ENCODE assay signal across 8 cellular contexts in the genomic region with DNA sequence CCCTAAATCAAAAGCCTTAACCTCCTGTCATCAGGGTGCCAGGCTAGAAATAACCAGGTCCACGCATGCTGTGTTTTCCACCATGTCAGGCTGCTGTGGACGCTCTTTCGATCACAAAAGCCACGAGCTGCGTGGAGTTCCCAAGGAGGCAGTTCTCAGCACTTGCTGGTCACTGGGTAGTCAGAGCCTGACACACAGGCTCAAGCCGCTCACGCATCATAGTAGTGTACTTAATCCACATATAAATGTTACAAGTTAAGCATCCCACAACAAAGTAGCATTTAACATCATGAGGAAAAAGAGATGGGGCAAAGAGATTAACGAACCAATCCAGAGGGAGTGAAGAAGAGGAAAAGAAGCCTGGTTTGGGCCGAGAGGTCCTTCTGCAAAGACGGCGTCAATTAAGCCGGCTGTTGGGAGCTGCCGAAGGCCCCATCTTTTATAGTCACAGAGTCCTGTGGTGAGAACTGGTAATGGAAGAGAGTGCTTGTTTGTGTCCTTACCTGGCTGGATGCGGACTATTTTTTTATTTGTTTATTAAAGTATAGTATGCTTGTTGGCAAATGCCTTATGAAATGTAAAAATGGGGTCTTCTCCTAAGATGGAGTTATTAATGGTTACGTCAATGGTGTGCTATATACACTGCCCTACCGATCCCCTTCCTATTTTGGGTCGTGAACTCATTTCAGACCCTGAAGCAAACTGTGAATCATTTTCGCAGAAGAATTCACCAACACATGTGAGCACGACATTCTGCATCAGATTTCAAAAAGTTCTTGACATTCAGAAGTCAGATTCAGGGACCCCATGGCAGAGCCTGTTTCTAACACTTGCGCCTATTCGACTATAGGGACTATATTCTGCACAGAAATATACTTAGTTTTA. TPM values are rescaled to one million over a fixed set of nuclear protein-coding genes. Genes with fewer than 3 reads are reported as not detected.
DNase-seq lines count a peak whose midpoint lies in the region; ATAC-seq and TF ChIP-seq lines count a peak whose summit lies in the region.

No MANE protein-coding gene starts in this region.

- TF ChIP-seq POLR2A in tibial nerve (IDR thresholded peaks at IDR 0.05): no peak

- peak overlapping the region; percentile 54 to 94 (median 80) for H3K4me3 ChIP-seq in tibial nerve

- H3K4me1 ChIP-seq in tibial nerve: peaks cover 0 to 53% (median 31%) of the 10 kb centered on the region in 4 donors

- peak; percentile 7 for ATAC-seq in HG02870 (IDR thresholded peaks at IDR 0.05; ENCODE audit: unreplicated experiment)

- WGBS in tibial nerve, 2 donors: 23 to 28% methylated on average over 21 of the region's 21 CpGs

- no peak for TF ChIP-seq EP300 in tibial nerve (IDR thresholded peaks at IDR 0.05)

- peaks cover 0 to 8% (median 0%) of the 10 kb centered on the region in 3 donors for H3K36me3 ChIP-seq in tibial nerve

- DNase-seq in ACHN: peak; percentile 39
- peak; percentile 38 for DNase-seq in GM03348 (ENCODE audit: low spot score)
- peak; percentile 83 for DNase-seq in OCI-M1 (lab: John Stamatoyannopoulos, UW)
- DNase-seq in cerebellar cortex (ENCODE audit: low spot score): peak; percentile 62
- DNase-seq in lung microvascular endothelial cell (ENCODE audit: low read depth in 2 of 2): peak; percentile 47 to 70
- DNase-seq in tibial nerve (ENCODE audit: low spot score in 2 of 2): peak in 1 of 2 donors; percentile 7
- no peak for DNase-seq in DMS114 treated with DMSO at 0.1 percent for 48 hours (lab: John Stamatoyannopoulos, UW; ENCODE audit: unreplicated experiment)

- no peaks in the 10 kb centered on the region for H3K27me3 ChIP-seq in tibial nerve

- H3K9me3 ChIP-seq in tibial nerve: no peaks in the 10 kb centered on the region

- no peak for TF ChIP-seq CTCF in tibial nerve (IDR thresholded peaks at IDR 0.05)

- in situ Hi-C loops in ACHN (cut with HindIII; ENCODE audit: low pct_ligation_motif_present, low pct_unique_long_range_greater_than_20kb, low sequenced_read_pairs): no loop called here

- peak overlapping the region; percentile 90 to 99 (median 98) for H3K27ac ChIP-seq in tibial nerve

RNA-seq across cellular contexts. Expression of gene PRIMPOL, which starts 0.7 kb away (rescaled TPM):
- total RNA-seq in lung microvascular endothelial cell: 6.5 and 10.1 TPM in 2 replicates
- 10 to 100 TPM; 14.7 to 36.7 (median 21.4) TPM for total RNA-seq in tibial nerve

RNA-seq across cellular contexts. Expression of gene CASP3, which starts 1.0 kb away (rescaled TPM):
- total RNA-seq in lung microvascular endothelial cell: 22.6 and 26.8 TPM in 2 replicates
- 10 to 100 TPM in 1 of 4 donors, 1 to 10 TPM in 3; 7.6 to 17.7 (median 9.7) TPM for total RNA-seq in tibial nerve
